Comparison of ENCODE assay signal across 8 cellular contexts in genomic region chr11:85810871-85811611, GRCh38. TPM values are rescaled to one million over a fixed set of nuclear protein-coding genes. Genes with fewer than 3 reads are reported as not detected.
DNase-seq lines count a peak whose midpoint lies in the region; ATAC-seq and TF ChIP-seq lines count a peak whose summit lies in the region.

Gene SYTL2, minus strand, starts transcription at chr11:85811141. Its CDS starts 53,416 bp downstream, at chr11:85757725.

- no peaks in the 10 kb centered on the region for H3K9me3 Mint-ChIP-seq in dendritic cell treated with granulocyte-macrophage colony-stimulating factor and Interleukin-4, amounts not matched to agents 40 ng/mL and 50 ng/mL, for 4 days

- H3K27me3 ChIP-seq in right lobe of liver = no peaks in the 10 kb centered on the region

- no peaks in the 10 kb centered on the region for H3K4me1 ChIP-seq in right lobe of liver

- peak within 1 kb of the TSS; percentile 8 to 40 (median 9) for H3K27ac ChIP-seq in right lobe of liver

- H3K4me3 Mint-ChIP-seq in dendritic cell treated with granulocyte-macrophage colony-stimulating factor and Interleukin-4, amounts not matched to agents 40 ng/mL and 50 ng/mL, for 4 days = peak within 1 kb of the TSS; percentile 79

- DNase-seq in NCI-H524 (lab: John Stamatoyannopoulos, UW) = peak; percentile 9 to 42
- DNase-seq in NCI-H524 treated with DMSO at 0.1 percent for 48 hours (lab: John Stamatoyannopoulos, UW) = no peak
- DNase-seq in NCI-H2171 treated with DMSO at 0.1 percent for 48 hours (lab: John Stamatoyannopoulos, UW) = peak; percentile 81
- DNase-seq in activated CD4-positive, alpha-beta T cell treated with anti-CD3 and anti-CD28 coated beads, Interleukin-2, amount 50 U/mL, for 24 hours (ENCODE audit: low read depth in 1 of 2, low spot score in 1 of 2) = peak; percentile 49 to 57
- DNase-seq in right lobe of liver = peak; percentile 79 to 81 (median 80)
- DNase-seq in stimulated activated CD4-positive, alpha-beta T cell treated with anti-CD3 and anti-CD28 coated beads, Interleukin-2, amount 100 ng/mL, for 48 hours = peak; percentile 67 to 68

- peaks cover 19% of the 10 kb centered on the region for H3K4me1 Mint-ChIP-seq in dendritic cell treated with granulocyte-macrophage colony-stimulating factor and Interleukin-4, amounts not matched to agents 40 ng/mL and 50 ng/mL, for 4 days (ENCODE audit: low read depth)

- TF ChIP-seq CTCF in right lobe of liver (IDR thresholded peaks at IDR 0.05) = peak in 2 of 4 donors; percentile 14 to 19

- peaks cover 29% of the 10 kb centered on the region for H3K27me3 Mint-ChIP-seq in dendritic cell treated with granulocyte-macrophage colony-stimulating factor and Interleukin-4, amounts not matched to agents 40 ng/mL and 50 ng/mL, for 4 days

- no peaks in the 10 kb centered on the region for H3K36me3 Mint-ChIP-seq in dendritic cell treated with granulocyte-macrophage colony-stimulating factor and Interleukin-4, amounts not matched to agents 40 ng/mL and 50 ng/mL, for 4 days (ENCODE audit: low read depth)

- intact Hi-C loops in dendritic cell treated with granulocyte-macrophage colony-stimulating factor and Interleukin-4, amounts not matched to agents 40 ng/mL and 50 ng/mL, for 4 days (cut with micrococcal nuclease) = no loop called here
- intact Hi-C loops in right lobe of liver (cut with DNase I) = no loop called here

- 3% methylated on average over 15 of the region's 72 CpGs for WGBS in right lobe of liver (ENCODE audit: insufficient coverage, low coverage, low lambda C conversion rate, missing lambda C conversion rate)

- H3K4me3 ChIP-seq in right lobe of liver = peak within 1 kb of the TSS; percentile 51 to 59 (median 54)

- TF ChIP-seq POLR2A in right lobe of liver (IDR thresholded peaks at IDR 0.05) = peak; percentile 71

- ATAC-seq in HG02870 (IDR thresholded peaks at IDR 0.05; ENCODE audit: unreplicated experiment) = peak; percentile 72
- peak; percentile 98 to 99 (median 98) for ATAC-seq in right lobe of liver

- H3K36me3 ChIP-seq in right lobe of liver = no peaks in the 10 kb centered on the region

- no peaks in the 10 kb centered on the region for H3K9me3 ChIP-seq in right lobe of liver

- peak within 1 kb of the TSS; percentile 28 for H3K27ac Mint-ChIP-seq in dendritic cell treated with granulocyte-macrophage colony-stimulating factor and Interleukin-4, amounts not matched to agents 40 ng/mL and 50 ng/mL, for 4 days

RNA-seq across cellular contexts. Expression of gene SYTL2, which starts in this region (rescaled TPM):
- total RNA-seq in right lobe of liver = 10 to 100 TPM in 2 of 6 experiments, 1 to 10 TPM in 4; 4.2 to 14.9 (median 8.7) TPM
